Comparison of ENCODE assay signal across 1 cellular context in genomic region chr1:108708726-108709660, GRCh38.
A peak's percentile ranks its signal among the peaks of the same experiment; 100 is the strongest.
TF ChIP-seq lines count a peak whose summit lies in the region.

No MANE protein-coding gene starts in this region.

TF ChIP-seq in H1, 55 proteins besides CTCF, POLR2A, EP300 and RAD21:
- TF ChIP-seq TBP (IDR thresholded peaks at IDR 0.05; ENCODE audit: low read depth, low read length) (peak; percentile 74), CBX5 (IDR thresholded peaks at IDR 0.05; ENCODE audit: low read depth, low read length) (no peak)
